In genomic region chr4:1055721-1056590, GRCh38 we compare ENCODE assay signal across 9 cellular contexts. TPM values are rescaled to one million over a fixed set of nuclear protein-coding genes. Genes with fewer than 3 reads are reported as not detected.
DNase-seq lines count a peak whose midpoint lies in the region; ATAC-seq, FAIRE-seq and TF ChIP-seq lines count a peak whose summit lies in the region.
"Had no signal": no experiment of that assay in that cellular context is flagged by ENCODE, and none has a peak within 500 bp of the region (broad histone marks: within the 10 kb centered on the region; RNA-seq: fewer than 3 reads in every experiment).

No MANE protein-coding gene starts in this region.

- no peak overlapping the region for H3K27ac ChIP-seq in astrocyte (ENCODE audit: low read depth, low read length)
- H3K27ac ChIP-seq in thyroid gland, result no peak overlapping the region
- H3K27ac ChIP-seq: SJSA1 had no signal

- no peak for TF ChIP-seq CTCF in astrocyte (IDR thresholded peaks at IDR 0.05; ENCODE audit: insufficient read depth, low read depth, low read length)
- TF ChIP-seq CTCF in thyroid gland (IDR thresholded peaks at IDR 0.05), result no peak

- H3K4me2 ChIP-seq in astrocyte (ENCODE audit: low read length), result peak overlapping the region; percentile 19

- H3K36me3 ChIP-seq in astrocyte (ENCODE audit: insufficient read depth, low read length) (no peaks in the 10 kb centered on the region), thyroid gland (no peaks in the 10 kb centered on the region)
- H3K36me3 ChIP-seq: SJSA1 had no signal

- no peak for TF ChIP-seq POLR2A in thyroid gland (IDR thresholded peaks at IDR 0.05)

- H3K4me1 ChIP-seq in astrocyte (ENCODE audit: insufficient read depth, low read length), result peaks cover 3% of the 10 kb centered on the region
- H3K4me1 ChIP-seq in thyroid gland, result no peaks in the 10 kb centered on the region
- H3K4me1 ChIP-seq: SJSA1 had no signal

- H3K4me1 Mint-ChIP-seq in astrocyte (ENCODE audit: low read depth, unreplicated experiment), result peaks cover 18% of the 10 kb centered on the region
- peaks cover 9 to 16% (median 10%) of the 10 kb centered on the region in 4 donors for H3K4me1 Mint-ChIP-seq in naive thymus-derived CD8-positive, alpha-beta T cell

- H3K4me3 ChIP-seq in astrocyte (ENCODE audit: insufficient read depth, low read depth, low read length) (no peak overlapping the region), thyroid gland (replicated peaks in 1 of 3) (no peak overlapping the region)
- H3K4me3 ChIP-seq: SJSA1 had no signal

- H3K27me3 ChIP-seq in astrocyte (ENCODE audit: insufficient read depth, low read length) (peaks cover 25% of the 10 kb centered on the region), thyroid gland (no peaks in the 10 kb centered on the region)

- POLR2A ChIA-PET in naive thymus-derived CD8-positive, alpha-beta T cell (lab: Charles Lee), result interaction anchor here (0.5 to 1.7 kb wide), 7 partner anchors 14 to 1079 kb away, joined by 3 to 10 read pairs (median 4); partner anchors contain the start of genes FGFRL1 and UVSSA

- H3K4me3 Mint-ChIP-seq in astrocyte (ENCODE audit: unreplicated experiment), result no peak overlapping the region
- peak overlapping the region; percentile 69 to 90 (median 84) for H3K4me3 Mint-ChIP-seq in naive thymus-derived CD8-positive, alpha-beta T cell

- no peaks in the 10 kb centered on the region for H3K79me2 ChIP-seq in astrocyte (ENCODE audit: insufficient read depth, low read length)

- H3K27ac Mint-ChIP-seq in astrocyte (ENCODE audit: unreplicated experiment), result no peak overlapping the region
- H3K27ac Mint-ChIP-seq in naive thymus-derived CD8-positive, alpha-beta T cell, result peak overlapping the region; percentile 93 to 99 (median 98)

- peaks cover 4% of the 10 kb centered on the region for H3K9me3 Mint-ChIP-seq in astrocyte (ENCODE audit: unreplicated experiment)
- peaks cover 0 to 3% (median 0%) of the 10 kb centered on the region in 9 donors for H3K9me3 Mint-ChIP-seq in naive thymus-derived CD8-positive, alpha-beta T cell

- peak; percentile 97 to 98 for ATAC-seq in naive thymus-derived CD8-positive, alpha-beta T cell

- peaks cover 2% of the 10 kb centered on the region for H3K36me3 Mint-ChIP-seq in astrocyte (ENCODE audit: low read depth, unreplicated experiment)
- H3K36me3 Mint-ChIP-seq in naive thymus-derived CD8-positive, alpha-beta T cell, result peaks cover 0 to 6% (median 0%) of the 10 kb centered on the region in 3 donors

- H3K9me3 ChIP-seq in astrocyte (ENCODE audit: insufficient read depth, low read depth, low read length), result no peaks in the 10 kb centered on the region
- no peaks in the 10 kb centered on the region for H3K9me3 ChIP-seq in thyroid gland
- H3K9me3 ChIP-seq: SJSA1 had no signal

- 62% methylated on average over 32 to 34 of the region's 34 CpGs for WGBS in thyroid gland, 2 donors

- intact Hi-C loops in thyroid gland (cut with DNase I), result no loop called here

- peak overlapping the region; percentile 18 for H2AFZ ChIP-seq in astrocyte (ENCODE audit: low read depth, low read length)

- DNase-seq in NCI-H82 (lab: John Stamatoyannopoulos, UW) (peak; percentile 46), NCI-H82 treated with DMSO at 0.1 percent for 48 hours (lab: John Stamatoyannopoulos, UW; ENCODE audit: unreplicated experiment) (no peak), T-helper 9 cell (peak; percentile 71), astrocyte (ENCODE audit: low read depth) (no peak), thyroid gland (peak; percentile 26 to 50), globus pallidus (ENCODE audit: low spot score) (no peak), inferior parietal cortex (ENCODE audit: extremely low spot score) (no peak)
- DNase-seq in naive thymus-derived CD8-positive, alpha-beta T cell, result peak; percentile 71 to 94 (median 90)

- FAIRE-seq in astrocyte (lab: Jason Lieb, UNC), result no peak

- H4K20me1 ChIP-seq in astrocyte (ENCODE audit: insufficient read depth, low read length), result no peaks in the 10 kb centered on the region

- H3K27me3 Mint-ChIP-seq in astrocyte (ENCODE audit: low read depth, unreplicated experiment), result peaks cover 20% of the 10 kb centered on the region
- H3K27me3 Mint-ChIP-seq in naive thymus-derived CD8-positive, alpha-beta T cell, result peaks cover 0 to 2% (median 0%) of the 10 kb centered on the region in 5 donors

- H3K9ac ChIP-seq in astrocyte (ENCODE audit: low read length), result no peak overlapping the region

RNA-seq across cellular contexts. Expression of gene FGFRL1, which starts 44.5 kb away (rescaled TPM):
- total RNA-seq in astrocyte (64.2 and 64.9 TPM in 2 replicates), thyroid gland (10 to 100 TPM; 59.0 to 93.9 (median 77.2) TPM)
- 10 to 100 TPM; 17.1 to 18.4 TPM for total RNA-seq in naive thymus-derived CD8-positive, alpha-beta T cell
- 1 to 10 TPM in 1 of 3 donors, under 1 TPM in 2; 0.65 to 1.2 (median 0.73) TPM for polyA plus RNA-seq in naive thymus-derived CD8-positive, alpha-beta T cell

RNA-seq across cellular contexts. Expression of gene RNF212, which starts 57.4 kb away (rescaled TPM):
- 2.0 and 2.2 TPM in 2 replicates for total RNA-seq in astrocyte
- total RNA-seq in naive thymus-derived CD8-positive, alpha-beta T cell, result 1 to 10 TPM; 7.7 to 8.5 TPM
- 1 to 10 TPM; 3.1 to 4.4 (median 3.5) TPM for polyA plus RNA-seq in naive thymus-derived CD8-positive, alpha-beta T cell
- 10 to 100 TPM in 1 of 4 donors, 1 to 10 TPM in 3; 6.7 to 31.1 (median 8.6) TPM for total RNA-seq in thyroid gland
- total RNA-seq: SJSA1 had no signal

Comparison
In these comparisons a context has a peak if more than half of its experiments do, and no peak if none do; other contexts are left out.
1. DNase-seq: peak in NCI-H82 (single experiment), T-helper 9 cell (single experiment), naive thymus-derived CD8-positive, alpha-beta T cell (10 of 10) and thyroid gland (2 of 2); none in NCI-H82 treated with DMSO at 0.1 percent for 48 hours (single experiment), astrocyte (single experiment), globus pallidus (single experiment) and inferior parietal cortex (single experiment).